Comparison of ENCODE assay signal across 1 cellular context in the genomic region with DNA sequence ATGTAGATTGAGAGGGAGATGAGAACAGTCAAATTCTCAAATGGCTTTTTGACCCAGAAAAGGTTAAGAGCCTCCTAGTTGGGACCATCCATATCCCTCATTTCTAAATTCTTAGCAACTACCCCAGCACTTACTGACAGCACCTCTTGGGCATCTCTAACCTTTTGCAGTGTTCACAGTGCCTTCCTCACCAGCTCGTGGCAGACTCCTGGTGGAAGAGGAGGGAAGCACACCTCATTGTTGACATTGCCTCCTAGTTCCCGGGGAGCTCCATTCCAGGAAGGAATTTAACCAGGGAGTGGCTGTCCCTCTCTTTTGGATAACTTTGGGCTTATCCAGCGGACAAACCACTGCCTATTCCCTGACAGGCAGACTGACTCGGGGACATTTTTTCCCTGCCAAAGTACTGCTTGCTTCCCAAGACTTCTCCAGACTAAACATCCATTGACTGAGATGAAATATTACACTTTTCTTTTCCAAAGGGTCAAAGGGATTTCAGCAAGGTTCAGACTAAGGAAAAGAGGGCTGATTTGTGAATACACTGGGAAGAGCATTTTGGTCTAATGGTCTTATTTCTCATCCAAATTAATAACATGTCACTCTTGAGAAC.
TF ChIP-seq lines count a peak whose summit lies in the region.

No MANE protein-coding gene starts in this region.

TF ChIP-seq in endothelial cell of umbilical vein, 7 proteins besides CTCF, POLR2A, EP300 and RAD21:
- TF ChIP-seq POLR2AphosphoS5 (IDR thresholded peaks at IDR 0.05; ENCODE audit: insufficient read depth, low read depth, low read length) (no peak), FOS (IDR thresholded peaks at IDR 0.05; ENCODE audit: borderline replicate concordance, insufficient read depth, low read length) (no peak), JUN (IDR thresholded peaks at IDR 0.05; ENCODE audit: borderline replicate concordance, insufficient read depth, insufficient read length, low read depth) (no peak), GATA2 (IDR thresholded peaks at IDR 0.05; ENCODE audit: insufficient read depth, insufficient read length, low read depth, low read length) (no peak), EZH2 (IDR thresholded peaks at IDR 0.05; ENCODE audit: borderline replicate concordance, low read depth, low read length, severe bottlenecking) (no peak)
- TF ChIP-seq, protein P1, sequence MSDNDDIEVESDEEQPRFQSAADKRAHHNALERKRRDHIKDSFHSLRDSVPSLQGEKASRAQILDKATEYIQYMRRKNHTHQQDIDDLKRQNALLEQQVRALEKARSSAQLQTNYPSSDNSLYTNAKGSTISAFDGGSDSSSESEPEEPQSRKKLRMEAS (IDR thresholded peaks at IDR 0.05; ENCODE audit: insufficient read depth, insufficient read length), result no peak
